In genomic region chr2:146412625-146413024, GRCh38 we compare ENCODE assay signal across 14 cellular contexts.
A peak's percentile ranks its signal among the peaks of the same experiment; 100 is the strongest.
DNase-seq lines count a peak whose midpoint lies in the region; ATAC-seq and TF ChIP-seq lines count a peak whose summit lies in the region.
"Had no signal": no experiment of that assay in that cellular context is flagged by ENCODE, and none has a peak within 500 bp of the region (broad histone marks: within the 10 kb centered on the region; RNA-seq: fewer than 3 reads in every experiment).

No MANE protein-coding gene starts in this region.

- TF ChIP-seq CTCF in LNCaP clone FGC (IDR thresholded peaks at IDR 0.05; ENCODE audit: control insufficient read depth, extremely low read depth, insufficient read depth) = peak; percentile 26; the same call in 1 of the 2 replicates
- TF ChIP-seq CTCF in brain microvascular endothelial cell (IDR thresholded peaks at IDR 0.05; ENCODE audit: low read depth, low read length, missing control alignments) = peak; percentile 24

- H3K27me3 ChIP-seq in brain microvascular endothelial cell (replicated peaks) = no peaks in the 10 kb centered on the region
- H3K27me3 ChIP-seq: dorsolateral prefrontal cortex, upper lobe of left lung had no signal

- no peaks in the 10 kb centered on the region for H3K36me3 ChIP-seq in brain microvascular endothelial cell (replicated peaks)
- H3K36me3 ChIP-seq: prostate gland, upper lobe of left lung had no signal

- no peak for ATAC-seq in GM18502 (IDR thresholded peaks at IDR 0.05; ENCODE audit: poor library complexity, unreplicated experiment)

- in situ Hi-C loops in brain microvascular endothelial cell (cut with HindIII; ENCODE audit: low pct_ligation_motif_present, low sequenced_read_pairs) = no loop called here

- H3K4me3 ChIP-seq in LNCaP clone FGC (ENCODE audit: low read depth, low read length) (no peak overlapping the region), brain microvascular endothelial cell (ENCODE audit: low read depth, low read length) (no peak overlapping the region)
- H3K4me3 ChIP-seq: dorsolateral prefrontal cortex, prostate gland, upper lobe of left lung had no signal

- no peak overlapping the region for H3K27ac ChIP-seq in brain microvascular endothelial cell
- H3K27ac ChIP-seq: dorsolateral prefrontal cortex, prostate gland, upper lobe of left lung had no signal

- peak; percentile 6 for DNase-seq in stimulated activated CD4-positive, alpha-beta T cell treated with anti-CD3 and anti-CD28 coated beads, Interleukin-15, amount 100 ng/mL, for 24 hours
- DNase-seq in stimulated activated CD4-positive, alpha-beta T cell treated with anti-CD3 and anti-CD28 coated beads, Interleukin-4, amount 100 ng/mL, for 1 hour = no peak
- DNase-seq in LNCaP clone FGC (ENCODE audit: low read depth) = no peak
- DNase-seq in brain microvascular endothelial cell = no peak
- DNase-seq in activated CD8-positive, alpha-beta memory T cell treated with anti-CD3 and anti-CD28 coated beads for 24 hours = no peak
- no peak for DNase-seq in LoVo (ENCODE audit: low spot score)
- DNase-seq in kidney tubule cell (ENCODE audit: low spot score) = no peak
- DNase-seq: activated CD4-positive, alpha-beta T cell treated with anti-CD3 and anti-CD28 coated beads, Interleukin-2, amount 10 ng/mL, durations not matched to agents 7 days and 5 days; dorsolateral prefrontal cortex; NCI-H187 treated with DMSO at 0.1 percent for 48 hours; NCI-H774 had no signal
